In the genomic region with DNA sequence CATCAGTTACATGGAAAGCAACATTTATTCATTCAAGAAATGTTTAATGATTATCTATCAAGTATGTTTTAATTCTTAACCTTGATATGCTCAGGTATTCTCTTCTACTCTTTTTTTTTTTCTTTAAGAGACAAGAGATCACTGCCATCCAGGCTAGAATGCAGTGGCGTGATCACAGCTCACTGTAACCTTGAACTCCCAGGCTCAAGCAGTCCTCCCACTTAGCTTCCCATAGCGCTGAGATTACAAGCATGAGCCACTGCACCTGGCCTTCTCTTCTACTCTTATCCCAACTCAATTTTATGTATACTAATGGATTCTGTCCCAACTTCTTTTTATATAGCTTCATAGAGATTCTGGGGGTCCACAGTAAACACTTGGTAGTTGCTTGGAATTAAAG, we compare ENCODE assay signal across 23 cellular contexts. TPM values are rescaled to one million over a fixed set of nuclear protein-coding genes. Genes with fewer than 3 reads are reported as not detected.
A peak's percentile ranks its signal among the peaks of the same experiment; 100 is the strongest.
DNase-seq lines count a peak whose midpoint lies in the region; ATAC-seq, FAIRE-seq and TF ChIP-seq lines count a peak whose summit lies in the region.
"Had no signal": no experiment of that assay in that cellular context is flagged by ENCODE, and none has a peak within 500 bp of the region (broad histone marks: within the 10 kb centered on the region; RNA-seq: fewer than 3 reads in every experiment).

No MANE protein-coding gene starts in this region.

- H3K9me3 Mint-ChIP-seq in endothelial cell (ENCODE audit: unreplicated experiment): no peaks in the 10 kb centered on the region
- H3K9me3 Mint-ChIP-seq: CD4-positive, alpha-beta memory T cell had no signal

- WGBS in HepG2 (ENCODE audit: low lambda C conversion rate): 93% methylated on average over 2 of the region's 2 CpGs
- WGBS in right lobe of liver (ENCODE audit: insufficient coverage, low coverage, low lambda C conversion rate, missing lambda C conversion rate): 94% methylated on average over 2 of the region's 2 CpGs

- no peak for TF ChIP-seq EP300 in HepG2 (IDR thresholded peaks at IDR 0.05; ENCODE audit: low read depth in 2 of 2, low read length in 2 of 2)
- TF ChIP-seq EP300 in HepG2 (CRISPR knock-in tag; IDR thresholded peaks at IDR 0.05; ENCODE audit: borderline replicate concordance): no peak

- peaks cover 2% of the 10 kb centered on the region for H3K27me3 Mint-ChIP-seq in endothelial cell (ENCODE audit: unreplicated experiment)
- H3K27me3 Mint-ChIP-seq: CD4-positive, alpha-beta memory T cell had no signal

- intact Hi-C loops in HepG2 (cut with micrococcal nuclease; ENCODE audit: unreplicated experiment) (no loop called here), right lobe of liver (cut with DNase I) (no loop called here), left ventricle myocardium superior (cut with micrococcal nuclease) (no loop called here)

- H3K9ac ChIP-seq in HepG2 (ENCODE audit: insufficient read depth, low read depth, low read length): no peak overlapping the region
- H3K9ac ChIP-seq: BLaER1 had no signal

- peaks cover 2% of the 10 kb centered on the region for H3K79me2 ChIP-seq in HepG2 (ENCODE audit: insufficient read depth, low read length)

- POLR2A ChIA-PET in HepG2 (lab: Yijun Ruan, JAX): no interaction called here

- H3K36me3 ChIP-seq in HepG2 (replicated peaks in 1 of 2; ENCODE audit: control insufficient read depth in 1 of 2, insufficient read depth in 2 of 2, low read length in 2 of 2) (peaks cover 13 to 72% of the 10 kb centered on the region in 2 experiments), right lobe of liver (peaks cover 0 to 46% (median 21%) of the 10 kb centered on the region in 4 donors), RWPE2 (ENCODE audit: low read depth) (peaks cover 63% of the 10 kb centered on the region)

- BruUV-seq in HepG2 (replicated peaks; lab: Mats Ljungman, UMichigan): no TSS peak

- peaks cover 8% of the 10 kb centered on the region for H3K4me1 Mint-ChIP-seq in endothelial cell (ENCODE audit: unreplicated experiment)

- no peak for TF ChIP-seq RAD21 in HepG2 (CRISPR knock-in tag; IDR thresholded peaks at IDR 0.05)

- no peak overlapping the region for H3K27ac Mint-ChIP-seq in endothelial cell (ENCODE audit: unreplicated experiment)

- H3K4me1 ChIP-seq in HepG2 (ENCODE audit: insufficient read depth, low read length) (no peaks in the 10 kb centered on the region), right lobe of liver (no peaks in the 10 kb centered on the region), RWPE2 (ENCODE audit: insufficient read depth, poor library complexity, severe bottlenecking) (peaks cover 28% of the 10 kb centered on the region), foreskin keratinocyte (peaks cover 39% of the 10 kb centered on the region)
- H3K4me1 ChIP-seq: A549, BLaER1, Peyer's patch had no signal

- TF ChIP-seq POLR2A in HepG2 (IDR thresholded peaks at IDR 0.05; ENCODE audit: insufficient read depth in 1 of 2, low read depth in 2 of 2, low read length in 2 of 2) (no peak), right lobe of liver (IDR thresholded peaks at IDR 0.05) (no peak)

- no peak for FAIRE-seq in HepG2 (lab: Jason Lieb, UNC)
- FAIRE-seq: A549 had no signal

- in situ Hi-C loops in HepG2 (cut with HindIII; ENCODE audit: extremely low pct_ligation_motif_present, low pct_unique_long_range_greater_than_20kb): no loop called here

- CTCF ChIA-PET in HepG2 (lab: Yijun Ruan, JAX; ENCODE audit: low intra/inter-chr PET ratio, low total read pairs): no interaction called here

- H3K9me3 ChIP-seq in HepG2 (ENCODE audit: low read length) (no peaks in the 10 kb centered on the region), right lobe of liver (no peaks in the 10 kb centered on the region), RWPE2 (ENCODE audit: severe bottlenecking) (no peaks in the 10 kb centered on the region)
- H3K9me3 ChIP-seq: A549, BLaER1, Peyer's patch had no signal

- DNase-seq in HepG2 (ENCODE audit: low spot score) (no peak), right lobe of liver (no peak), RWPE2 (ENCODE audit: low spot score) (no peak), foreskin keratinocyte (no peak), GOT3 (lab: John Stamatoyannopoulos, UW) (no peak), left ventricle myocardium superior (no peak), endothelial cell (ENCODE audit: low spot score) (no peak)
- DNase-seq: CD4-positive, alpha-beta memory T cell; DMS153; GDM1; MM.1S; NCI-H1092; NCI-H1436 treated with DMSO at 0.1 percent for 48 hours; NCI-H2029; NCI-H2171; NCI-H446; NK-92 treated with Interleukin-12 subunit alpha and Interleukin-12 subunit beta, amount 100 ng/mL, for 24 hours; Peyer's patch had no signal

- TF ChIP-seq CTCF in HepG2 (CRISPR knock-in tag; IDR thresholded peaks at IDR 0.05) (no peak), right lobe of liver (IDR thresholded peaks at IDR 0.05) (no peak), RWPE2 (IDR thresholded peaks at IDR 0.05; ENCODE audit: poor library complexity, severe bottlenecking) (no peak), foreskin keratinocyte (conservative IDR thresholded peaks at IDR 0.05) (no peak), endothelial cell (IDR thresholded peaks at IDR 0.05; ENCODE audit: unreplicated experiment) (no peak)

- H3K4me3 Mint-ChIP-seq in endothelial cell (ENCODE audit: unreplicated experiment): no peak overlapping the region
- H3K4me3 Mint-ChIP-seq: CD4-positive, alpha-beta memory T cell had no signal

- no peaks in the 10 kb centered on the region for H3K27me3 ChIP-seq in HepG2 (ENCODE audit: control insufficient read depth in 1 of 2, insufficient read depth in 2 of 2, low read length in 2 of 2)
- no peaks in the 10 kb centered on the region for H3K27me3 ChIP-seq in right lobe of liver
- no peaks in the 10 kb centered on the region for H3K27me3 ChIP-seq in RWPE2 (ENCODE audit: insufficient read depth, poor library complexity, severe bottlenecking)
- no peaks in the 10 kb centered on the region for H3K27me3 ChIP-seq in foreskin keratinocyte
- H3K27me3 ChIP-seq: BLaER1, Peyer's patch had no signal

- no peak overlapping the region for H3K27ac ChIP-seq in HepG2 (ENCODE audit: extremely low read length, insufficient read depth, low read length)
- no peak overlapping the region for H3K27ac ChIP-seq in right lobe of liver
- H3K27ac ChIP-seq in RWPE2 (ENCODE audit: poor library complexity, severe bottlenecking): peak overlapping the region; percentile 97
- peak overlapping the region; percentile 72 for H3K27ac ChIP-seq in foreskin keratinocyte
- H3K27ac ChIP-seq: A549, BLaER1, Peyer's patch, SK-N-MC had no signal

- H3K4me3 ChIP-seq in HepG2 (replicated peaks in 1 of 3; ENCODE audit: insufficient read depth in 1 of 3, low read depth in 2 of 3, low read length in 3 of 3) (no peak overlapping the region), right lobe of liver (no peak overlapping the region), RWPE2 (ENCODE audit: severe bottlenecking) (no peak overlapping the region)
- H3K4me3 ChIP-seq: A549, BLaER1, Peyer's patch, SK-N-MC had no signal

- ATAC-seq in HepG2: no peak
- ATAC-seq in right lobe of liver: no peak
- no peak for ATAC-seq in RWPE2 (ENCODE audit: low read depth)
- no peak for ATAC-seq in foreskin keratinocyte
- no peak for ATAC-seq in GM18517 (IDR thresholded peaks at IDR 0.05; ENCODE audit: unreplicated experiment)
- no peak for ATAC-seq in left ventricle myocardium superior
- ATAC-seq: A549, Right ventricle myocardium inferior had no signal

- no peaks in the 10 kb centered on the region for H4K20me1 ChIP-seq in HepG2 (ENCODE audit: insufficient read depth, low read length)

- no peak overlapping the region for H3K4me2 ChIP-seq in HepG2 (ENCODE audit: low read depth, low read length)
- H3K4me2 ChIP-seq: A549, BLaER1 had no signal

- no peak overlapping the region for H2AFZ ChIP-seq in HepG2 (ENCODE audit: low read length)

- H3K36me3 Mint-ChIP-seq in endothelial cell (ENCODE audit: low read depth, unreplicated experiment): peaks cover 28% of the 10 kb centered on the region

RNA-seq across cellular contexts. Expression of a gene that starts 50.9 kb away (rescaled TPM):
- total RNA-seq in HepG2 (2016; rRNA removed; fragmentation: Illumina TruSeq; extraction: Trizol) (24.2 and 39.5 TPM in 2 replicates), right lobe of liver (10 to 100 TPM; 20.3 to 27.0 (median 21.9) TPM), foreskin keratinocyte (36.1 and 41.3 TPM in 2 replicates), left ventricle myocardium superior (28.7 TPM), endothelial cell (ENCODE audit: unreplicated experiment) (51.4 TPM)
- 38.6 and 41.2 TPM in 2 replicates for total RNA-seq in HepG2 (2016; cell fraction: cytosol; rRNA removed; fragmentation: Illumina TruSeq; extraction: Trizol; ENCODE audit: low read depth)
- total RNA-seq in HepG2 (2016; cell fraction: insoluble cytoplasmic fraction; rRNA removed; fragmentation: Illumina TruSeq; extraction: Trizol): 22.3 and 34.2 TPM in 2 replicates
- 16.3 and 20.2 TPM in 2 replicates for total RNA-seq in HepG2 (2016; cell fraction: membrane; rRNA removed; fragmentation: Illumina TruSeq; extraction: Trizol)
- 35.8 and 43.2 TPM in 2 replicates for total RNA-seq in HepG2 (2016; cell fraction: nucleus; rRNA removed; fragmentation: Illumina TruSeq; extraction: Trizol)
- polyA plus RNA-seq in HepG2 (2011; rRNA removed) (14.2 and 15.0 TPM in 2 replicates), foreskin keratinocyte (6.7 and 8.7 TPM in 2 replicates)
- 9.9 and 13.4 TPM in 2 replicates for polyA plus RNA-seq in HepG2 (2011; cell fraction: cytosol; rRNA removed)
- 12.6 and 13.9 TPM in 2 replicates for polyA plus RNA-seq in HepG2 (2011; cell fraction: nucleus; rRNA removed)
- polyA plus RNA-seq in HepG2 (2012): 17.9 and 19.6 TPM in 2 replicates
- polyA plus RNA-seq in HepG2 (2016; cell fraction: cytosol; fragmentation: Illumina TruSeq; extraction: Trizol; ENCODE audit: low read depth): 1.1 and 1.3 TPM in 2 replicates
- polyA plus RNA-seq in HepG2 (2016; cell fraction: insoluble cytoplasmic fraction; fragmentation: Illumina TruSeq; extraction: Trizol; ENCODE audit: low read depth): 22.9 and 27.7 TPM in 2 replicates
- 1.8 and 2.5 TPM in 2 replicates for polyA plus RNA-seq in HepG2 (2016; cell fraction: membrane; fragmentation: Illumina TruSeq; extraction: Trizol; ENCODE audit: low read depth)
- polyA plus RNA-seq in HepG2 (2016; cell fraction: nucleus; fragmentation: Illumina TruSeq; extraction: Trizol; ENCODE audit: insufficient read depth, low read depth): 32.2 and 33.2 TPM in 2 replicates
- polyA minus RNA-seq in HepG2 (2011; rRNA and poly(A)+ RNA removed; ENCODE audit: low replicate concordance): 24.6 and 37.4 TPM in 2 replicates
- 22.9 and 27.3 TPM in 2 replicates for polyA minus RNA-seq in HepG2 (2011; cell fraction: cytosol; rRNA and poly(A)+ RNA removed)
- polyA minus RNA-seq in HepG2 (2011; cell fraction: nucleus; rRNA and poly(A)+ RNA removed): 75.8 and 79.7 TPM in 2 replicates

Comparison
In these comparisons a context has a peak if more than half of its experiments do, and no peak if none do; other contexts are left out.
1. H3K27ac ChIP-seq: peak in RWPE2 (single experiment) and foreskin keratinocyte (single experiment); none in HepG2 (single experiment) and right lobe of liver (0 of 3).